In the genomic region with DNA sequence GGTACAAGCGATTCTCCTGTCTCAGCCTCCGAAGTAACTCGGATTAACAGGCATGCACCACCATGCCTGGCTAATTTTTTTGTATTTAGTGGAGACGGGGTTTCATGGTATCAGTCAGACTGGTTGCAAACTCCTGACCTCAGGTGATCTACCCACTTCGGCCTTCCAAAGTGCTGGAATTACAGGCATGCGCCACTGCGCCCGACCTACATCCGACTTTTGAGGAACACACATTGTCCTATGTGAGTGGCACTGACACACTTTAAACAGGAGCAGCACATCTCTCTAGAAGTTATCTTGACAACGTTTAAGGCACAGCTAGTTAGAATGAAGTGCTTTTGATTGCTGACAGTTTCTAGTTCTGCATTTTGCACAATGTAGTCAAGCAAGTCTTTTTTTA, we compare ENCODE assay signal across 19 cellular contexts. TPM values are rescaled to one million over a fixed set of nuclear protein-coding genes. Genes with fewer than 3 reads are reported as not detected.
DNase-seq lines count a peak whose midpoint lies in the region; ATAC-seq and TF ChIP-seq lines count a peak whose summit lies in the region.
"Had no signal": no experiment of that assay in that cellular context is flagged by ENCODE, and none has a peak within 500 bp of the region (broad histone marks: within the 10 kb centered on the region; RNA-seq: fewer than 3 reads in every experiment).

No MANE protein-coding gene starts in this region.

- peak overlapping the region; percentile 41 for H3K27ac ChIP-seq in cardiac muscle cell
- no peak overlapping the region for H3K27ac ChIP-seq in right atrium auricular region
- H3K27ac ChIP-seq in ascending aorta: peak overlapping the region; percentile 91 to 94
- peak overlapping the region; percentile 86 to 87 for H3K27ac ChIP-seq in left lung

- DNase-seq in cardiac muscle cell (ENCODE audit: low read depth in 1 of 2, low spot score in 1 of 2): peak in 1 of 2 donors; percentile 69
- no peak for DNase-seq in right atrium auricular region (ENCODE audit: low spot score)
- DNase-seq in ascending aorta (ENCODE audit: low spot score in 2 of 2): peak in 1 of 2 donors; percentile 59
- no peak for DNase-seq in left lung
- no peak for DNase-seq in activated T-cell treated with anti-CD3 and anti-CD28 coated beads, Interleukin-2, amount 50 U/mL, for 4 hours
- DNase-seq in NCI-H446 (lab: John Stamatoyannopoulos, UW): no peak
- DNase-seq: activated CD4-positive, alpha-beta memory T cell treated with anti-CD3 and anti-CD28 coated beads, Interleukin-2, amount 10 ng/mL, durations not matched to agents 7 days and 5 days; activated T-cell treated with anti-CD3 and anti-CD28 coated beads, Interleukin-2, amount 50 U/mL, for 24 hours; CD4-positive, CD25-positive, alpha-beta regulatory T cell; colonic mucosa; DMS 273 treated with DMSO at 0.1 percent for 48 hours; NCI-H82; stimulated activated CD4-positive, alpha-beta T cell treated with anti-CD3 and anti-CD28 coated beads, Interleukin-12 subunit alpha, Interleukin-12 subunit beta, amount 100 ng/mL, for 4 hours; uterus had no signal

- H3K4me1 ChIP-seq in cardiac muscle cell (ENCODE audit: low read depth) (peaks cover 27% of the 10 kb centered on the region), right atrium auricular region (peaks cover 0 to 74% of the 10 kb centered on the region in 2 donors), ascending aorta (peaks cover 32 to 89% of the 10 kb centered on the region in 2 donors), left lung (peaks cover 45 to 91% of the 10 kb centered on the region in 2 donors)
- H3K4me1 ChIP-seq: uterus had no signal

- H3K4me3 ChIP-seq in cardiac muscle cell (no peak overlapping the region), right atrium auricular region (no peak overlapping the region), ascending aorta (no peak overlapping the region), left lung (no peak overlapping the region)
- H3K4me3 ChIP-seq: colonic mucosa, uterus had no signal

- ATAC-seq in left lung (no peak), HG03432 (IDR thresholded peaks at IDR 0.05; ENCODE audit: unreplicated experiment) (no peak), GM21619 (IDR thresholded peaks at IDR 0.05; ENCODE audit: unreplicated experiment) (no peak)
- no peak for ATAC-seq in activated T-cell treated with anti-CD3 and anti-CD28 coated beads, Interleukin-2, amount 50 U/mL, for 4 hours
- ATAC-seq: Panc1, WTC11 had no signal

- no peaks in the 10 kb centered on the region for H3K27me3 Mint-ChIP-seq in activated T-cell treated with anti-CD3 and anti-CD28 coated beads, Interleukin-2, amount 50 U/mL, for 4 hours (ENCODE audit: low read depth)
- H3K27me3 Mint-ChIP-seq: activated CD4-positive, alpha-beta memory T cell treated with anti-CD3 and anti-CD28 coated beads, Interleukin-2, amount 10 ng/mL, durations not matched to agents 7 days and 5 days; activated naive CD4-positive, alpha-beta T cell treated with anti-CD3 and anti-CD28 coated beads, Interleukin-2, amount 50 U/mL, for 24 hours; activated T-cell treated with anti-CD3 and anti-CD28 coated beads, Interleukin-2, amount 50 U/mL, for 24 hours; CD4-positive, CD25-positive, alpha-beta regulatory T cell had no signal

- H3K27me3 ChIP-seq in cardiac muscle cell (no peaks in the 10 kb centered on the region), right atrium auricular region (no peaks in the 10 kb centered on the region), ascending aorta (no peaks in the 10 kb centered on the region), left lung (no peaks in the 10 kb centered on the region)
- H3K27me3 ChIP-seq: colonic mucosa, uterus had no signal

- peaks cover 42% of the 10 kb centered on the region for H3K36me3 Mint-ChIP-seq in activated T-cell treated with anti-CD3 and anti-CD28 coated beads, Interleukin-2, amount 50 U/mL, for 4 hours (ENCODE audit: insufficient read depth)

- peaks cover 56% of the 10 kb centered on the region for H3K4me1 Mint-ChIP-seq in activated T-cell treated with anti-CD3 and anti-CD28 coated beads, Interleukin-2, amount 50 U/mL, for 4 hours (ENCODE audit: low read depth)

- intact Hi-C loops in ascending aorta (cut with DNase I): loop anchor here (2.0 to 5.0 kb wide), 2 partner anchors 207 to 227 kb away; no protein-coding TSS in a partner anchor
- intact Hi-C loops in left lung (cut with DNase I): no loop called here

- H3K4me3 Mint-ChIP-seq in activated T-cell treated with anti-CD3 and anti-CD28 coated beads, Interleukin-2, amount 50 U/mL, for 4 hours: no peak overlapping the region
- H3K4me3 Mint-ChIP-seq: activated CD4-positive, alpha-beta memory T cell treated with anti-CD3 and anti-CD28 coated beads, Interleukin-2, amount 10 ng/mL, durations not matched to agents 7 days and 5 days; activated naive CD4-positive, alpha-beta T cell treated with anti-CD3 and anti-CD28 coated beads, Interleukin-2, amount 50 U/mL, for 24 hours; activated T-cell treated with anti-CD3 and anti-CD28 coated beads, Interleukin-2, amount 50 U/mL, for 24 hours; CD4-positive, CD25-positive, alpha-beta regulatory T cell; WTC11 had no signal

- no peak for TF ChIP-seq CTCF in cardiac muscle cell (IDR thresholded peaks at IDR 0.05; ENCODE audit: low read depth, low read length)
- no peak for TF ChIP-seq CTCF in right atrium auricular region (IDR thresholded peaks at IDR 0.05)
- no peak for TF ChIP-seq CTCF in ascending aorta (IDR thresholded peaks at IDR 0.05)
- no peak for TF ChIP-seq CTCF in left lung (IDR thresholded peaks at IDR 0.05)

- H3K36me3 ChIP-seq in cardiac muscle cell: no peaks in the 10 kb centered on the region
- peaks cover 7% of the 10 kb centered on the region for H3K36me3 ChIP-seq in right atrium auricular region
- peaks cover 32 to 72% of the 10 kb centered on the region in 2 donors for H3K36me3 ChIP-seq in ascending aorta
- H3K36me3 ChIP-seq in left lung: peaks cover 0 to 68% of the 10 kb centered on the region in 2 donors
- H3K36me3 ChIP-seq: colonic mucosa, uterus had no signal

- H3K9me3 ChIP-seq in cardiac muscle cell (ENCODE audit: low read depth): no peaks in the 10 kb centered on the region
- no peaks in the 10 kb centered on the region for H3K9me3 ChIP-seq in right atrium auricular region
- no peaks in the 10 kb centered on the region for H3K9me3 ChIP-seq in ascending aorta
- H3K9me3 ChIP-seq in left lung: no peaks in the 10 kb centered on the region
- H3K9me3 ChIP-seq: colonic mucosa, uterus had no signal

- H3K9me3 Mint-ChIP-seq in activated T-cell treated with anti-CD3 and anti-CD28 coated beads, Interleukin-2, amount 50 U/mL, for 4 hours: no peaks in the 10 kb centered on the region
- H3K9me3 Mint-ChIP-seq: activated CD4-positive, alpha-beta memory T cell treated with anti-CD3 and anti-CD28 coated beads, Interleukin-2, amount 10 ng/mL, durations not matched to agents 7 days and 5 days; activated naive CD4-positive, alpha-beta T cell treated with anti-CD3 and anti-CD28 coated beads, Interleukin-2, amount 50 U/mL, for 24 hours; activated T-cell treated with anti-CD3 and anti-CD28 coated beads, Interleukin-2, amount 50 U/mL, for 24 hours; CD4-positive, CD25-positive, alpha-beta regulatory T cell; WTC11 had no signal

RNA-seq across cellular contexts. Expression of a gene that starts 26.7 kb away (rescaled TPM):
- total RNA-seq in cardiac muscle cell (25.1 and 26.8 TPM in 2 replicates), right atrium auricular region (10 to 100 TPM; 47.3 to 56.2 TPM), ascending aorta (150 TPM), left lung (100 to 1,000 TPM; 101 to 193 TPM)
- 12.6 and 19.7 TPM in 2 replicates for polyA plus RNA-seq in cardiac muscle cell
- total RNA-seq in activated T-cell treated with anti-CD3 and anti-CD28 coated beads, Interleukin-2, amount 50 U/mL, for 4 hours: 10 to 100 TPM; 19.1 to 31.6 (median 31.5) TPM

Comparison
In these comparisons a context has a peak if more than half of its experiments do, and no peak if none do; other contexts are left out.
1. H3K27ac ChIP-seq: peak in cardiac muscle cell (single experiment), ascending aorta (2 of 2) and left lung (2 of 2); none in right atrium auricular region (0 of 2).